ENCODE assay signal across 14 cellular contexts in genomic region chr11:57240007-57240406, GRCh38.
"Had no signal": no experiment of that assay in that cellular context is flagged by ENCODE, and none has a peak within 500 bp of the region (broad histone marks: within the 10 kb centered on the region; RNA-seq: fewer than 3 reads in every experiment).

No MANE protein-coding gene starts in this region.

- H3K9me3 ChIP-seq: esophagus muscularis mucosa, gastroesophageal sphincter, tibial nerve had no signal

- H3K27ac ChIP-seq: esophagus muscularis mucosa, gastroesophageal sphincter, parathyroid adenoma, tibial nerve had no signal

- H3K4me1 ChIP-seq: gastroesophageal sphincter, parathyroid adenoma, tibial nerve had no signal

- ATAC-seq: activated naive CD4-positive, alpha-beta T cell treated with anti-CD3 and anti-CD28 coated beads, Interleukin-2, amount 50 U/mL, for 72 hours; gastroesophageal sphincter; naive thymus-derived CD8-positive, alpha-beta T cell; stimulated activated naive CD8-positive, alpha-beta T cell treated with anti-CD3 and anti-CD28 coated beads, Interleukin-15, Interleukin-2, amounts not matched to agents 100 U/mL and 50 U/mL, for 24 hours had no signal

- H3K36me3 ChIP-seq: esophagus muscularis mucosa, gastroesophageal sphincter, tibial nerve had no signal

- H3K4me3 ChIP-seq: esophagus muscularis mucosa, gastroesophageal sphincter, lung, tibial nerve had no signal

- H3K9ac ChIP-seq: parathyroid adenoma had no signal

- DNase-seq: activated CD4-positive, alpha-beta memory T cell treated with anti-CD3 and anti-CD28 coated beads for 36 hours; activated CD4-positive, alpha-beta T cell treated with anti-CD3 and anti-CD28 coated beads for 4 hours; activated gamma-delta T cell treated with Interleukin-2 at 50 U/mL for 16 hours; activated T-cell treated with anti-CD3 and anti-CD28 coated beads for 4 hours; effector CD4-positive, alpha-beta T cell; naive thymus-derived CD8-positive, alpha-beta T cell; stimulated activated naive CD8-positive, alpha-beta T cell treated with anti-CD3 and anti-CD28 coated beads, Interleukin-15, Interleukin-2, amounts not matched to agents 100 U/mL and 50 U/mL, for 24 hours; SW 1271 had no signal
